ENCODE assay signal across 8 cellular contexts in genomic region chr1:218347713-218348627, GRCh38. TPM values are rescaled to one million over a fixed set of nuclear protein-coding genes. Genes with fewer than 3 reads are reported as not detected.
DNase-seq lines count a peak whose midpoint lies in the region; ATAC-seq and TF ChIP-seq lines count a peak whose summit lies in the region.

No MANE protein-coding gene starts in this region.

- no peaks in the 10 kb centered on the region for H3K36me3 Mint-ChIP-seq in activated T-cell treated with anti-CD3 and anti-CD28 coated beads, Interleukin-2, amount 50 U/mL, for 24 hours (ENCODE audit: low read depth)

- no peak overlapping the region for H4K91ac ChIP-seq in trophoblast cell (ENCODE audit: low read depth, low read length)

- CTCF ChIA-PET in PC-3 (lab: Charles Lee) = interaction anchor here (0.6 to 1.2 kb wide), 2 partner anchors 198 to 827 kb away, joined by 5 to 6 read pairs; no protein-coding TSS in a partner anchor

- H3K4me2 ChIP-seq in PC-3 (ENCODE audit: low read length) (peak overlapping the region; percentile 89), fibroblast of lung (ENCODE audit: extremely low read depth, insufficient read depth, low read length) (peak overlapping the region; percentile 92), trophoblast cell (ENCODE audit: low read length) (peak overlapping the region; percentile 94)

- H2AFZ ChIP-seq in PC-3 (ENCODE audit: low read length) (peak overlapping the region; percentile 42), fibroblast of lung (ENCODE audit: low read length) (peak overlapping the region; percentile 49), trophoblast cell (ENCODE audit: insufficient read depth, low read length, poor library complexity) (no peak overlapping the region)

- H3K9me3 Mint-ChIP-seq in stimulated activated naive CD8-positive, alpha-beta T cell treated with anti-CD3 and anti-CD28 coated beads, Interleukin-15, amount 100 ng/mL, for 72 hours = no peaks in the 10 kb centered on the region
- no peaks in the 10 kb centered on the region for H3K9me3 Mint-ChIP-seq in activated T-cell treated with anti-CD3 and anti-CD28 coated beads, Interleukin-2, amount 50 U/mL, for 24 hours

- peak; percentile 16 for ATAC-seq in PC-3
- no peak for ATAC-seq in activated CD4-positive, CD25-positive, alpha-beta regulatory T cell treated with anti-CD3 and anti-CD28 coated beads, Interleukin-2, amount 50 U/mL, for 24 hours
- no peak for ATAC-seq in stimulated activated naive CD8-positive, alpha-beta T cell treated with anti-CD3 and anti-CD28 coated beads, Interleukin-15, amount 100 ng/mL, for 72 hours

- no peak overlapping the region for H3K23ac ChIP-seq in trophoblast cell (ENCODE audit: low read length)

- peak overlapping the region; percentile 78 for H3K4me3 ChIP-seq in PC-3 (ENCODE audit: low read length)
- H3K4me3 ChIP-seq in fibroblast of lung (replicated peaks in 1 of 4; ENCODE audit: control extremely low read depth in 1 of 4, insufficient read depth in 1 of 4, low read depth in 3 of 4, low read length in 4 of 4) = peak overlapping the region; percentile 40 to 82 (median 72)
- H3K4me3 ChIP-seq in trophoblast cell (ENCODE audit: low read depth, low read length) = peak overlapping the region; percentile 70

- no peak overlapping the region for H3K14ac ChIP-seq in trophoblast cell (ENCODE audit: low read length)

- DNase-seq in DMS53 (lab: John Stamatoyannopoulos, UW) (peak; percentile 73), PC-3 (peak; percentile 97), fibroblast of lung (ENCODE audit: low read depth in 2 of 2) (peak; percentile 38 to 86), trophoblast cell (peak in 1 of 2 donors; percentile 59), NCI-H446 (lab: John Stamatoyannopoulos, UW) (no peak)
- DNase-seq in stimulated activated naive CD8-positive, alpha-beta T cell treated with anti-CD3 and anti-CD28 coated beads, Interleukin-15, amount 100 ng/mL, for 72 hours = no peak
- DNase-seq in activated T-cell treated with anti-CD3 and anti-CD28 coated beads, Interleukin-2, amount 50 U/mL, for 24 hours = no peak

- H3K27me3 Mint-ChIP-seq in stimulated activated naive CD8-positive, alpha-beta T cell treated with anti-CD3 and anti-CD28 coated beads, Interleukin-15, amount 100 ng/mL, for 72 hours = peaks cover 23% of the 10 kb centered on the region
- peaks cover 23% of the 10 kb centered on the region for H3K27me3 Mint-ChIP-seq in activated T-cell treated with anti-CD3 and anti-CD28 coated beads, Interleukin-2, amount 50 U/mL, for 24 hours

- no peak overlapping the region for H2BK120ac ChIP-seq in trophoblast cell (ENCODE audit: insufficient read depth, low read length, poor library complexity)

- H3K36me3 ChIP-seq in PC-3 (ENCODE audit: low read depth, low read length) (peaks cover 22% of the 10 kb centered on the region), fibroblast of lung (ENCODE audit: control insufficient read depth, insufficient read depth, low read length) (no peaks in the 10 kb centered on the region), trophoblast cell (ENCODE audit: control insufficient read depth in 1 of 2, insufficient read depth in 2 of 2, low read length in 2 of 2) (no peaks in the 10 kb centered on the region)

- H3K79me2 ChIP-seq in PC-3 (ENCODE audit: low read length) (peaks cover 100% of the 10 kb centered on the region), fibroblast of lung (ENCODE audit: control insufficient read depth, insufficient read depth, low read length) (peaks cover 7% of the 10 kb centered on the region), trophoblast cell (ENCODE audit: control insufficient read depth, insufficient read depth, low read length, poor library complexity) (no peaks in the 10 kb centered on the region)

- peaks cover 13% of the 10 kb centered on the region for H3K79me1 ChIP-seq in trophoblast cell (ENCODE audit: low read length)

- POLR2A ChIA-PET in PC-3 (lab: Charles Lee; ENCODE audit: unreplicated experiment) = interaction anchor here (0.6 kb wide), 4 partner anchors 35 to 1262 kb away, joined by 3 to 26 read pairs (median 5); no protein-coding TSS in a partner anchor

- H3K4me1 ChIP-seq in PC-3 (ENCODE audit: insufficient read depth, low read length) = peaks cover 51% of the 10 kb centered on the region
- H3K4me1 ChIP-seq in fibroblast of lung (ENCODE audit: control insufficient read depth, extremely low read depth, insufficient read depth, low read length) = no peaks in the 10 kb centered on the region
- H3K4me1 ChIP-seq in trophoblast cell (ENCODE audit: control insufficient read depth in 1 of 2, insufficient read depth in 2 of 2, low read length in 2 of 2) = no peaks in the 10 kb centered on the region

- H3K9me3 ChIP-seq in PC-3 (ENCODE audit: low read length) (no peaks in the 10 kb centered on the region), fibroblast of lung (ENCODE audit: control insufficient read depth, insufficient read depth, low read depth, low read length) (no peaks in the 10 kb centered on the region), trophoblast cell (ENCODE audit: insufficient read depth, low read depth, low read length) (no peaks in the 10 kb centered on the region)

- no peak overlapping the region for H2AK5ac ChIP-seq in trophoblast cell (ENCODE audit: low read length)

- no peak overlapping the region for H3K27ac Mint-ChIP-seq in stimulated activated naive CD8-positive, alpha-beta T cell treated with anti-CD3 and anti-CD28 coated beads, Interleukin-15, amount 100 ng/mL, for 72 hours
- H3K27ac Mint-ChIP-seq in activated T-cell treated with anti-CD3 and anti-CD28 coated beads, Interleukin-2, amount 50 U/mL, for 24 hours = no peak overlapping the region

- no peak overlapping the region for H3K18ac ChIP-seq in trophoblast cell (ENCODE audit: low read length)

- TF ChIP-seq CTCF in PC-3 (conservative IDR thresholded peaks at IDR 0.05; ENCODE audit: low read depth, low read length) (no peak), fibroblast of lung (conservative IDR thresholded peaks at IDR 0.05 in 1 of 2, IDR thresholded peaks at IDR 0.05 in 1 of 2; ENCODE audit: low read depth in 1 of 2, low read length in 2 of 2) (no peak)

- H3F3A ChIP-seq in PC-3 (ENCODE audit: low read length, unreplicated experiment) = peaks cover 4% of the 10 kb centered on the region

- H4K20me1 ChIP-seq in PC-3 (ENCODE audit: low read length) (peaks cover 47% of the 10 kb centered on the region), fibroblast of lung (ENCODE audit: control insufficient read depth, extremely low read depth, insufficient read depth, low read length) (no peaks in the 10 kb centered on the region)

- no peak overlapping the region for H3K4ac ChIP-seq in trophoblast cell (ENCODE audit: low read depth, low read length)

- no peak overlapping the region for H2BK12ac ChIP-seq in trophoblast cell (ENCODE audit: low read length)

- peak overlapping the region; percentile 84 for H3K27ac ChIP-seq in PC-3 (ENCODE audit: low read length)
- H3K27ac ChIP-seq in fibroblast of lung (ENCODE audit: insufficient read depth, low read length) = peak overlapping the region; percentile 72
- H3K27ac ChIP-seq in trophoblast cell (ENCODE audit: low read depth, low read length) = peak overlapping the region; percentile 8

- no peak overlapping the region for H3K4me3 Mint-ChIP-seq in stimulated activated naive CD8-positive, alpha-beta T cell treated with anti-CD3 and anti-CD28 coated beads, Interleukin-15, amount 100 ng/mL, for 72 hours
- no peak overlapping the region for H3K4me3 Mint-ChIP-seq in activated T-cell treated with anti-CD3 and anti-CD28 coated beads, Interleukin-2, amount 50 U/mL, for 24 hours

- BruUV-seq in PC-3 (replicated peaks; lab: Mats Ljungman, UMichigan) = TSS peak; percentile 49

- H3K27me3 ChIP-seq in PC-3 (ENCODE audit: low read length) (no peaks in the 10 kb centered on the region), fibroblast of lung (ENCODE audit: control insufficient read depth, insufficient read depth, low read length) (no peaks in the 10 kb centered on the region), trophoblast cell (ENCODE audit: insufficient read depth, low read length) (no peaks in the 10 kb centered on the region)

- H3K4me1 Mint-ChIP-seq in stimulated activated naive CD8-positive, alpha-beta T cell treated with anti-CD3 and anti-CD28 coated beads, Interleukin-15, amount 100 ng/mL, for 72 hours = peaks cover 15% of the 10 kb centered on the region
- H3K4me1 Mint-ChIP-seq in activated T-cell treated with anti-CD3 and anti-CD28 coated beads, Interleukin-2, amount 50 U/mL, for 24 hours (ENCODE audit: low read depth) = peaks cover 37% of the 10 kb centered on the region

- peak overlapping the region; percentile 4 for H2BK5ac ChIP-seq in trophoblast cell (ENCODE audit: low read depth, low read length, poor library complexity)

- H3K9ac ChIP-seq in PC-3 (ENCODE audit: low read length) (peak overlapping the region; percentile 94), fibroblast of lung (ENCODE audit: insufficient read depth, low read length) (peak overlapping the region; percentile 41), trophoblast cell (ENCODE audit: low read length) (no peak overlapping the region)

- no CpG with 5 or more reads among the region's 9 CpGs for whole genome bisulfite sequencing in trophoblast cell (ENCODE audit: extremely low coverage, insufficient coverage, insufficient read length)

- no peak overlapping the region for H4K12ac ChIP-seq in trophoblast cell (ENCODE audit: low read depth, low read length)

- no peak overlapping the region for H4K8ac ChIP-seq in trophoblast cell (ENCODE audit: low read depth, low read length)

- intact Hi-C loops in PC-3 (cut with micrococcal nuclease) = loop anchor here (1.0 to 10.0 kb wide), 9 partner anchors 29 to 969 kb away; no protein-coding TSS in a partner anchor

- H3K9me2 ChIP-seq in PC-3 (replicated peaks; ENCODE audit: low read length) = no peaks in the 10 kb centered on the region

RNA-seq across cellular contexts. Expression of gene TGFB2, which starts 2.8 kb away (rescaled TPM):
- 38.7 and 50.3 TPM in 2 replicates for total RNA-seq in PC-3 (2014; rRNA removed)
- 13.6 and 13.9 TPM in 2 replicates for total RNA-seq in fibroblast of lung
- 7.1 and 29.1 TPM in 2 replicates for polyA plus RNA-seq in fibroblast of lung
- 6.0 and 24.9 TPM in 2 replicates for polyA plus RNA-seq in fibroblast of lung (2012)
- 3.0 and 5.5 TPM in 2 replicates for polyA minus RNA-seq in fibroblast of lung (ENCODE audit: low replicate concordance)
- 16.4 and 18.9 TPM in 2 replicates for polyA plus RNA-seq in trophoblast cell (2013)

Comparison
In these comparisons a context has a peak if more than half of its experiments do, and no peak if none do; other contexts are left out.
1. DNase-seq: peak in DMS53 (single experiment), PC-3 (single experiment) and fibroblast of lung (2 of 2); none in NCI-H446 (0 of 2), stimulated activated naive CD8-positive, alpha-beta T cell treated with anti-CD3 and anti-CD28 coated beads, Interleukin-15, amount 100 ng/mL, for 72 hours (0 of 2) and activated T-cell treated with anti-CD3 and anti-CD28 coated beads, Interleukin-2, amount 50 U/mL, for 24 hours (single experiment).
2. H3K27ac ChIP-seq: peak in every context shown above with its lines; median percentile 84 in PC-3; 72 in fibroblast of lung; 8 in trophoblast cell.
3. Peak in every context shown above with its lines, with median percentiles within 50 percentile points of each other: H3K4me2 ChIP-seq and H3K4me3 ChIP-seq.